ENCODE assay signal across 19 cellular contexts in genomic region chr7:93279541-93279940, GRCh38. TPM values are rescaled to one million over a fixed set of nuclear protein-coding genes. Genes with fewer than 3 reads are reported as not detected.
A peak's percentile ranks its signal among the peaks of the same experiment; 100 is the strongest.
DNase-seq lines count a peak whose midpoint lies in the region; ATAC-seq and TF ChIP-seq lines count a peak whose summit lies in the region.
"Had no signal": no experiment of that assay in that cellular context is flagged by ENCODE, and none has a peak within 500 bp of the region (broad histone marks: within the 10 kb centered on the region; RNA-seq: fewer than 3 reads in every experiment).

No MANE protein-coding gene starts in this region.

- no peaks in the 10 kb centered on the region for H4K20me1 ChIP-seq in GM23338 (replicated peaks; ENCODE audit: insufficient read depth)

- H3K27ac Mint-ChIP-seq in GM23338: peak overlapping the region; percentile 53
- H3K27ac Mint-ChIP-seq in stimulated activated effector memory CD8-positive, alpha-beta T cell treated with anti-CD3 and anti-CD28 coated beads, Interleukin-12 subunit alpha, Interleukin-12 subunit beta, amount 100 ng/mL, for 72 hours: peak overlapping the region; percentile 11
- H3K27ac Mint-ChIP-seq: CD8-positive, alpha-beta T cell had no signal

- no peak overlapping the region for H3K27ac ChIP-seq in GM23338 (ENCODE audit: low read depth)
- H3K27ac ChIP-seq: HL-60 had no signal

- no peaks in the 10 kb centered on the region for H3F3A ChIP-seq in GM23338 (replicated peaks; ENCODE audit: low read depth)

- ATAC-seq in GM23338: no peak
- ATAC-seq in stimulated activated effector memory CD8-positive, alpha-beta T cell treated with anti-CD3 and anti-CD28 coated beads, Interleukin-12 subunit alpha, Interleukin-12 subunit beta, amount 100 ng/mL, for 72 hours: no peak
- ATAC-seq: CD8-positive, alpha-beta T cell had no signal

- H3K9me3 Mint-ChIP-seq in GM23338: no peaks in the 10 kb centered on the region
- H3K9me3 Mint-ChIP-seq in stimulated activated effector memory CD8-positive, alpha-beta T cell treated with anti-CD3 and anti-CD28 coated beads, Interleukin-12 subunit alpha, Interleukin-12 subunit beta, amount 100 ng/mL, for 72 hours: no peaks in the 10 kb centered on the region
- H3K9me3 Mint-ChIP-seq: CD8-positive, alpha-beta T cell had no signal

- H3K4me3 ChIP-seq in GM23338 (no peak overlapping the region), choroid plexus epithelial cell (ENCODE audit: low read depth, low read length) (no peak overlapping the region)
- H3K4me3 ChIP-seq: HAP-1, MG63 had no signal

- no peaks in the 10 kb centered on the region for H3K36me3 Mint-ChIP-seq in GM23338 (ENCODE audit: low read depth)
- peaks cover 23% of the 10 kb centered on the region for H3K36me3 Mint-ChIP-seq in stimulated activated effector memory CD8-positive, alpha-beta T cell treated with anti-CD3 and anti-CD28 coated beads, Interleukin-12 subunit alpha, Interleukin-12 subunit beta, amount 100 ng/mL, for 72 hours

- H3K27me3 Mint-ChIP-seq in GM23338 (ENCODE audit: insufficient read depth, low read depth, poor library complexity): no peaks in the 10 kb centered on the region

- H3K4me1 Mint-ChIP-seq in GM23338: peaks cover 8% of the 10 kb centered on the region; the same call in 2 of the 3 replicates
- H3K4me1 Mint-ChIP-seq in stimulated activated effector memory CD8-positive, alpha-beta T cell treated with anti-CD3 and anti-CD28 coated beads, Interleukin-12 subunit alpha, Interleukin-12 subunit beta, amount 100 ng/mL, for 72 hours: peaks cover 7% of the 10 kb centered on the region

- H2AFZ ChIP-seq in GM23338: no peak overlapping the region

- no peaks in the 10 kb centered on the region; the same call in 1 of the 2 replicates for H3K4me1 ChIP-seq in GM23338 (ENCODE audit: insufficient read depth)
- H3K4me1 ChIP-seq: BE2C had no signal

- H3K4me2 ChIP-seq in GM23338: no peak overlapping the region

- no peak for DNase-seq in GM23338 (ENCODE audit: low spot score)
- peak; percentile 3 for DNase-seq in M059J (ENCODE audit: low read depth)
- peak; percentile 21 for DNase-seq in choroid plexus epithelial cell (ENCODE audit: low read depth)
- DNase-seq in stimulated activated effector memory CD8-positive, alpha-beta T cell treated with anti-CD3 and anti-CD28 coated beads, Interleukin-12 subunit alpha, Interleukin-12 subunit beta, amount 100 ng/mL, for 72 hours (ENCODE audit: low spot score in 2 of 2): no peak
- DNase-seq in anterior cingulate cortex (lab: John Stamatoyannopoulos, UW): no peak
- DNase-seq in NCI-H1436 (lab: John Stamatoyannopoulos, UW): no peak
- DNase-seq in activated CD4-positive, alpha-beta T cell treated with anti-CD3 and anti-CD28 coated beads for 4 hours: no peak
- DNase-seq: BE2C; CD8-positive, alpha-beta T cell; KBM-7; MG63; NCI-H1105; NCI-H187 treated with DMSO at 0.1 percent for 48 hours; NCI-H2171; NCI-H510A; NCI-H82 had no signal

- H3K27me3 ChIP-seq in GM23338 (ENCODE audit: insufficient read depth): no peaks in the 10 kb centered on the region
- H3K27me3 ChIP-seq: BE2C, MG63 had no signal

- H3K79me2 ChIP-seq in GM23338 (replicated peaks; ENCODE audit: insufficient read depth): no peaks in the 10 kb centered on the region

- H3K4me3 Mint-ChIP-seq in GM23338: no peak overlapping the region
- no peak overlapping the region for H3K4me3 Mint-ChIP-seq in stimulated activated effector memory CD8-positive, alpha-beta T cell treated with anti-CD3 and anti-CD28 coated beads, Interleukin-12 subunit alpha, Interleukin-12 subunit beta, amount 100 ng/mL, for 72 hours
- H3K4me3 Mint-ChIP-seq: CD8-positive, alpha-beta T cell had no signal

- no peaks in the 10 kb centered on the region for H3K36me3 ChIP-seq in GM23338 (ENCODE audit: insufficient read depth)
- H3K36me3 ChIP-seq: BE2C, HAP-1, MG63 had no signal

- H3K9me2 ChIP-seq in GM23338 (ENCODE audit: insufficient read depth): no peaks in the 10 kb centered on the region

- TF ChIP-seq CTCF in GM23338 (conservative IDR thresholded peaks at IDR 0.05; ENCODE audit: low read depth in 2 of 2) (no peak), choroid plexus epithelial cell (conservative IDR thresholded peaks at IDR 0.05; ENCODE audit: low read depth, low read length) (no peak)

TF ChIP-seq in GM23338, 12 proteins besides CTCF, POLR2A, EP300 and RAD21:
- no peak for TF ChIP-seq JUNB (IDR thresholded peaks at IDR 0.05; ENCODE audit: unreplicated experiment)
- no peak for TF ChIP-seq EZH2phosphoT487 (IDR thresholded peaks at IDR 0.05; ENCODE audit: unreplicated experiment)
- no peak for TF ChIP-seq ZNF462 (CRISPR knock-in tag; IDR thresholded peaks at IDR 0.05)
- TF ChIP-seq EZH2 (IDR thresholded peaks at IDR 0.05; ENCODE audit: low read depth, unreplicated experiment): no peak
TF ChIP-seq in GM23338: peak in this region for 0.

RNA-seq across cellular contexts. Expression of gene VPS50, which starts 47.4 kb away (rescaled TPM):
- total RNA-seq in GM23338 (2014; rRNA removed; shearing (Covaris generic)): 12.3 and 20.5 TPM in 2 replicates
- polyA plus RNA-seq in GM23338 (2016; fragmentation: Nextera tagmentation; extraction: Ambion mirVana): 3.2 and 4.3 TPM in 2 replicates
- total RNA-seq in M059J (2014; rRNA removed; shearing (Covaris generic)): 19.0 and 24.5 TPM in 2 replicates

RNA-seq across cellular contexts. Expression of gene HEPACAM2, which starts 53.3 kb away (rescaled TPM):
- not detected in 2 replicates for total RNA-seq in GM23338 (2014; rRNA removed; shearing (Covaris generic))
- polyA plus RNA-seq in GM23338 (2016; fragmentation: Nextera tagmentation; extraction: Ambion mirVana): not detected in 2 replicates
- total RNA-seq in M059J (2014; rRNA removed; shearing (Covaris generic)): not detected in 2 replicates
- total RNA-seq: CD8-positive, alpha-beta T cell; Daoy had no signal

Comparison
In these comparisons a context has a peak if more than half of its experiments do, and no peak if none do; other contexts are left out.
1. DNase-seq: peak in M059J (single experiment) and choroid plexus epithelial cell (single experiment); none in GM23338 (single experiment), stimulated activated effector memory CD8-positive, alpha-beta T cell treated with anti-CD3 and anti-CD28 coated beads, Interleukin-12 subunit alpha, Interleukin-12 subunit beta, amount 100 ng/mL, for 72 hours (0 of 2), anterior cingulate cortex (0 of 58), NCI-H1436 (single experiment) and activated CD4-positive, alpha-beta T cell treated with anti-CD3 and anti-CD28 coated beads for 4 hours (0 of 2).